ENCODE assay signal across 9 cellular contexts in the genomic region with DNA sequence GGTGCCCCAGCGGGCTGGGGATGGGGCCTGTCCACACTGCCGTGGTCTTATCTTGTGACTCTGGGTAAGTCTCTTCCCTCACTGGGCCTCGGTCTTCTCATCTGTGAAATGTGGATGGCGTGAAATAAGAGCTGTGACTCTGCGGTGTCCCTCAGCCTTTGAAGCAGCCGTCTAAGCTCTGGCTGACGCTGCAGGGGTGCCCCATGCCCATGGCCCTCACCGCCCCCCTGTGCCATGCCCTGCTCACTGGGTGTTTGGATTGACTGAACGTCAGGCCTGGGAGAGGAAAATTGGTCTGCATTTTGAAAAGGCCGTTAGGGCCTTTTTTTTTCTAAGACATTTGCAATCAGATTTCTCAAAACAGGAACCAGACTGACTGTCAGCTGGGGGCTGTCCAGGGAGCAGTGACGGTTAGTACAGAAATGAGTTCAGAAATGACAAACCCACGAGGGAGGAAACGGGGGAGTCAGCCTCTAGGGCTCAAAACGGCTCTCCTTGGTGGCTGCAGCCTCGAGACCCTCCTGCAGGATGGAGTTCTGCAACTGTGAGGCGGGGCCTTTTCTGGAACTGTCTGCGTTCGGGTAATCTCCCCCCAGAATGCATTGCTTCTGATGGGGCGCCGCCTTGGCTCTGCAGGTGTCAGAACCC. TPM values are rescaled to one million over a fixed set of nuclear protein-coding genes. Genes with fewer than 3 reads are reported as not detected.
DNase-seq lines count a peak whose midpoint lies in the region; ATAC-seq, FAIRE-seq and TF ChIP-seq lines count a peak whose summit lies in the region.
"Had no signal": no experiment of that assay in that cellular context is flagged by ENCODE, and none has a peak within 500 bp of the region (broad histone marks: within the 10 kb centered on the region; RNA-seq: fewer than 3 reads in every experiment).

No MANE protein-coding gene starts in this region.

- peak; percentile 64 to 67 for TF ChIP-seq EP300 in GM12878 (IDR thresholded peaks at IDR 0.05; ENCODE audit: borderline replicate concordance in 1 of 2, control insufficient read depth in 1 of 2, low read depth in 2 of 2, low read length in 2 of 2)

- no peak overlapping the region for H2AFZ ChIP-seq in GM12878 (ENCODE audit: control insufficient read depth, low read depth, low read length)

- no peak overlapping the region for H2BK15ac ChIP-seq in mesendoderm (replicated peaks; ENCODE audit: low read depth)

- CTCF ChIA-PET in Panc1 (lab: Charles Lee): interaction anchor here (0.6 to 2.1 kb wide), 2 partner anchors 49 to 59 kb away, joined by 4 to 9 read pairs; no protein-coding TSS in a partner anchor
- CTCF ChIA-PET in GM12878 (lab: Yijun Ruan, JAX): interaction anchor here (0.9 to 3.9 kb wide), 12 partner anchors 9 to 155 kb away, joined by 3 to 32 read pairs (median 8); a partner anchor contains a TSS

- TF ChIP-seq RAD21 in GM12878 (IDR thresholded peaks at IDR 0.05; ENCODE audit: insufficient read depth, low read depth, low read length): no peak

- 2% methylated on average over 20 of the region's 20 CpGs for WGBS in GM12878 (ENCODE audit: insufficient coverage, insufficient replicate concordance, low lambda C conversion rate, missing lambda C conversion rate)
- no CpG with 5 or more reads among the region's 20 CpGs for WGBS in mesendoderm (ENCODE audit: extremely low coverage, insufficient coverage, low lambda C conversion rate)

- peaks cover 48% of the 10 kb centered on the region for H3K79me1 ChIP-seq in mesendoderm (ENCODE audit: low read length)

- H3K56ac ChIP-seq in mesendoderm (ENCODE audit: low read length): peak overlapping the region; percentile 42

- RAD21 ChIA-PET in GM12878 (lab: Charles Lee; ENCODE audit: unreplicated experiment): interaction anchor here (1.0 to 6.6 kb wide), 10 partner anchors 9 to 149 kb away, joined by 3 to 33 read pairs (median 8); a partner anchor contains a TSS

- H3K9me3 ChIP-seq in BLaER1 (no peaks in the 10 kb centered on the region), Panc1 (ENCODE audit: control insufficient read depth, insufficient read depth, low read depth, low read length) (no peaks in the 10 kb centered on the region), GM12878 (replicated peaks; ENCODE audit: control insufficient read depth, insufficient read depth, low read length) (no peaks in the 10 kb centered on the region), thoracic aorta (no peaks in the 10 kb centered on the region)

- no peak for TF ChIP-seq CTCF in Panc1 (IDR thresholded peaks at IDR 0.05)
- no peak for TF ChIP-seq CTCF in GM12878 (IDR thresholded peaks at IDR 0.05 in 2 of 3, conservative IDR thresholded peaks at IDR 0.05 in 1 of 3; ENCODE audit: control insufficient read depth in 2 of 3, extremely low read depth in 1 of 3, insufficient read depth in 1 of 3, low read depth in 3 of 3, low read length in 3 of 3)
- no peak for TF ChIP-seq CTCF in thoracic aorta (IDR thresholded peaks at IDR 0.05)

- H3K27ac ChIP-seq in BLaER1: peak overlapping the region; percentile 100
- peak overlapping the region; percentile 79 for H3K27ac ChIP-seq in Panc1 (ENCODE audit: low read length)
- H3K27ac ChIP-seq in GM12878 (ENCODE audit: control insufficient read depth, insufficient read depth): peak overlapping the region; percentile 98
- no peak overlapping the region for H3K27ac ChIP-seq in mesendoderm (ENCODE audit: low read depth, low read length)
- peak overlapping the region; percentile 69 to 76 for H3K27ac ChIP-seq in thoracic aorta

- H4K5ac ChIP-seq in mesendoderm (ENCODE audit: low read length): no peak overlapping the region

- POLR2A ChIA-PET in Panc1 (lab: Charles Lee) (no interaction called here), GM12878 (lab: Charles Lee) (interaction anchor here (0.8 to 4.8 kb wide), 9 partner anchors 9 to 192 kb away, joined by 3 to 46 read pairs (median 8); a partner anchor contains a TSS)

- H3K23ac ChIP-seq in mesendoderm (ENCODE audit: low read length): peak overlapping the region; percentile 45

- peaks cover 70% of the 10 kb centered on the region for H3K79me2 ChIP-seq in GM12878 (ENCODE audit: control insufficient read depth, insufficient read depth, low read length)
- peaks cover 54% of the 10 kb centered on the region for H3K79me2 ChIP-seq in mesendoderm (ENCODE audit: control insufficient read depth, insufficient read depth, low read length)

- H2BK5ac ChIP-seq in mesendoderm (ENCODE audit: low read length): no peak overlapping the region

- H3K36me3 ChIP-seq in BLaER1 (peaks cover 54% of the 10 kb centered on the region), Panc1 (ENCODE audit: control insufficient read depth, insufficient read depth, low read length) (no peaks in the 10 kb centered on the region; the same call in 1 of the 2 replicates), GM12878 (ENCODE audit: control insufficient read depth in 2 of 2, insufficient read depth in 2 of 2, low read length in 1 of 2) (peaks cover 3 to 5% of the 10 kb centered on the region in 2 experiments; a peak in 3 of 4 replicates), mesendoderm (ENCODE audit: control insufficient read depth, insufficient read depth, low read length) (peaks cover 3% of the 10 kb centered on the region), thoracic aorta (no peaks in the 10 kb centered on the region)

- TF ChIP-seq POLR2A in GM12878 (IDR thresholded peaks at IDR 0.05; ENCODE audit: low read depth, low read length): peak; percentile 50

- ATAC-seq in GM21529 (IDR thresholded peaks at IDR 0.05; ENCODE audit: unreplicated experiment) (peak; percentile 49), Panc1 (no peak), GM12878 (peak; percentile 66), thoracic aorta (ENCODE audit: insufficient number of reproducible peaks, low FRiP score, low read depth) (no peak), HG02642 (IDR thresholded peaks at IDR 0.05; ENCODE audit: poor library complexity, unreplicated experiment) (no peak)

- H3K27me3 ChIP-seq in BLaER1 (no peaks in the 10 kb centered on the region), Panc1 (ENCODE audit: control insufficient read depth, insufficient read depth, low read length) (no peaks in the 10 kb centered on the region), GM12878 (replicated peaks in 1 of 2; ENCODE audit: control insufficient read depth in 2 of 2, insufficient read depth in 2 of 2, low read length in 1 of 2) (no peaks in the 10 kb centered on the region), mesendoderm (ENCODE audit: insufficient read depth, low read length, poor library complexity) (no peaks in the 10 kb centered on the region), thoracic aorta (replicated peaks; ENCODE audit: insufficient read depth) (no peaks in the 10 kb centered on the region)

- peak overlapping the region; percentile 99 for H3K4me3 ChIP-seq in BLaER1
- H3K4me3 ChIP-seq in Panc1 (ENCODE audit: low read depth in 2 of 2, low read length in 2 of 2): peak overlapping the region; percentile 74 to 88
- peak overlapping the region; percentile 81 for H3K4me3 ChIP-seq in GM12878
- H3K4me3 ChIP-seq in mesendoderm (ENCODE audit: low read length): no peak overlapping the region
- H3K4me3 ChIP-seq in thoracic aorta: peak overlapping the region; percentile 90

- DNase-seq in Panc1 (ENCODE audit: low read depth, low spot score) (no peak), GM12878 (ENCODE audit: low read depth, low spot score) (peak; percentile 78), mesendoderm (no peak), thoracic aorta (ENCODE audit: low spot score) (no peak), DMS 273 treated with DMSO at 0.1 percent for 48 hours (lab: John Stamatoyannopoulos, UW) (no peak)

- H3K4me1 ChIP-seq in BLaER1 (peaks cover 76% of the 10 kb centered on the region), Panc1 (ENCODE audit: control insufficient read depth, insufficient read depth, low read length) (peaks cover 48% of the 10 kb centered on the region), GM12878 (ENCODE audit: control insufficient read depth, insufficient read depth, low read length) (peaks cover 54% of the 10 kb centered on the region), mesendoderm (ENCODE audit: control insufficient read depth, low read depth, low read length) (peaks cover 23% of the 10 kb centered on the region), thoracic aorta (ENCODE audit: control insufficient read depth in 1 of 2, low read depth in 2 of 2) (peaks cover 54 to 77% of the 10 kb centered on the region in 2 donors)

- H3K9ac ChIP-seq in BLaER1: peak overlapping the region; percentile 100
- H3K9ac ChIP-seq in GM12878 (ENCODE audit: control insufficient read depth, insufficient read depth, low read length): peak overlapping the region; percentile 98
- H3K9ac ChIP-seq in mesendoderm (ENCODE audit: low read length): peak overlapping the region; percentile 91

- TSS peak; percentile 59 for BruUV-seq in Panc1 (replicated peaks; lab: Mats Ljungman, UMichigan)
- BruUV-seq in GM12878 (replicated peaks; lab: Mats Ljungman, UMichigan): no TSS peak

- intact Hi-C loops in Panc1 (cut with micrococcal nuclease; ENCODE audit: unreplicated experiment): loop anchor here (10.0 kb wide), 1 partner anchor 117 kb away; no protein-coding TSS in a partner anchor
- intact Hi-C loops in GM12878 (cut with micrococcal nuclease; ENCODE audit: unreplicated experiment): loop anchor here (1.0 to 10.0 kb wide), 4 partner anchors 9 to 217 kb away; a partner anchor contains a TSS

- FAIRE-seq in GM12878 (lab: Jason Lieb, UNC): peak; percentile 93
- FAIRE-seq: islet of Langerhans had no signal

- no peak overlapping the region for H2AK5ac ChIP-seq in mesendoderm (ENCODE audit: low read length)

- H3K4me2 ChIP-seq in BLaER1 (peak overlapping the region; percentile 99), GM12878 (ENCODE audit: control insufficient read depth, insufficient read depth) (peak overlapping the region; percentile 100), mesendoderm (ENCODE audit: low read length) (no peak overlapping the region)

- in situ Hi-C loops in Panc1 (cut with HindIII; ENCODE audit: low pct_unique_long_range_greater_than_20kb, low sequenced_read_pairs): no loop called here
- in situ Hi-C loops in GM12878 (cut with MboI): no loop called here

- H4K8ac ChIP-seq in mesendoderm (ENCODE audit: low read depth, low read length): no peak overlapping the region

- SMC1A ChIA-PET in GM12878 (lab: Charles Lee; ENCODE audit: uncharacterized antibody, unreplicated experiment): interaction anchor here (0.9 to 6.1 kb wide), 8 partner anchors 9 to 114 kb away, joined by 4 to 35 read pairs (median 5); a partner anchor contains a TSS

- H4K20me1 ChIP-seq in BLaER1 (peaks cover 32% of the 10 kb centered on the region), GM12878 (ENCODE audit: control insufficient read depth, insufficient read depth) (no peaks in the 10 kb centered on the region)

- no peak overlapping the region for H3K18ac ChIP-seq in mesendoderm (ENCODE audit: low read length)

- H2BK120ac ChIP-seq in mesendoderm (ENCODE audit: low read depth, low read length): no peak overlapping the region

- no peak overlapping the region for H3K4ac ChIP-seq in mesendoderm (ENCODE audit: low read depth, low read length)

RNA-seq across cellular contexts. Expression of a gene that starts 1.9 kb away (rescaled TPM):
- total RNA-seq in Panc1 (2021; ENCODE audit: unreplicated experiment): 103 TPM
- 192 TPM for polyA plus RNA-seq in Panc1 (2012; ENCODE audit: insufficient read length)
- 113 and 129 TPM in 2 replicates for total RNA-seq in GM12878 (2013; cell fraction: nucleolus; rRNA removed)
- 135 and 140 TPM in 2 replicates for total RNA-seq in GM12878 (2014; rRNA removed)
- 50.3 and 54.9 TPM in 2 replicates for total RNA-seq in GM12878 (2014; rRNA removed; fragmentation: Illumina TruSeq; extraction: Trizol)
- 152 and 160 TPM in 2 replicates for total RNA-seq in GM12878 (2021)
- 47.6 TPM for polyA plus RNA-seq in GM12878 (2011; ENCODE audit: low read depth)
- 52.4 and 77.2 TPM in 2 replicates for polyA plus RNA-seq in GM12878 (2011; rRNA removed)
- 84.2 and 124 TPM in 2 replicates for polyA plus RNA-seq in GM12878 (2011; cell fraction: cytosol; rRNA removed)
- polyA plus RNA-seq in GM12878 (2011; cell fraction: nucleus; rRNA removed): 373 and 393 TPM in 2 replicates
- 130 and 152 TPM in 2 replicates for polyA plus RNA-seq in GM12878 (2012)
- 44.5 and 90.0 TPM in 2 replicates for polyA plus RNA-seq in GM12878 (2014; fragmentation: Illumina TruSeq; extraction: Trizol)
- 1 to 10 TPM; 1.0 to 1.3 TPM for polyA plus RNA-seq in GM12878 (2014; fragmentation: Nextera tagmentation; extraction: Ambion mirVana)
- 142 and 155 TPM in 2 replicates for polyA plus RNA-seq in GM12878 (2014; rRNA removed)
- 10 to 100 TPM; 31.5 to 34.5 TPM for polyA plus RNA-seq in GM12878 (2016; fragmentation: Nextera tagmentation; extraction: Ambion mirVana)
- polyA minus RNA-seq in GM12878 (2011; rRNA and poly(A)+ RNA removed): 105 and 117 TPM in 2 replicates
- 65.8 and 85.8 TPM in 2 replicates for polyA minus RNA-seq in GM12878 (2011; cell fraction: cytosol; rRNA and poly(A)+ RNA removed)
- 76.6 and 99.7 TPM in 2 replicates for polyA minus RNA-seq in GM12878 (2011; cell fraction: nucleus; rRNA and poly(A)+ RNA removed)
- polyA plus RNA-seq in mesendoderm (2013, experiment 1 of 2): 30.4 TPM
- 30.6 TPM for polyA plus RNA-seq in mesendoderm (2013, experiment 2 of 2)
- total RNA-seq in thoracic aorta: 10 to 100 TPM; 72.8 to 85.2 TPM

RNA-seq across cellular contexts. Expression of a gene that starts 20.9 kb away (rescaled TPM):
- total RNA-seq in Panc1 (2021; ENCODE audit: unreplicated experiment) (76.5 TPM), GM12878 (2014; rRNA removed) (36.7 and 39.5 TPM in 2 replicates), GM12878 (2014; rRNA removed; fragmentation: Illumina TruSeq; extraction: Trizol) (20.8 and 21.1 TPM in 2 replicates), GM12878 (2021) (45.2 and 54.1 TPM in 2 replicates), thoracic aorta (100 to 1,000 TPM in 1 of 2 donors, 10 to 100 TPM in 1; 66.6 to 101 TPM)
- 55.6 TPM for polyA plus RNA-seq in Panc1 (2012; ENCODE audit: insufficient read length)
- total RNA-seq in GM12878 (2013; cell fraction: nucleolus; rRNA removed): 70.6 and 80.4 TPM in 2 replicates
- 8.7 TPM for polyA plus RNA-seq in GM12878 (2011; ENCODE audit: low read depth)
- polyA plus RNA-seq in GM12878 (2011; rRNA removed) (13.2 and 25.2 TPM in 2 replicates), GM12878 (2014; fragmentation: Illumina TruSeq; extraction: Trizol) (6.7 and 18.4 TPM in 2 replicates), GM12878 (2014; fragmentation: Nextera tagmentation; extraction: Ambion mirVana) (1 to 10 TPM; 2.0 to 5.9 TPM), GM12878 (2014; rRNA removed) (56.2 and 58.8 TPM in 2 replicates), GM12878 (2016; fragmentation: Nextera tagmentation; extraction: Ambion mirVana) (10 to 100 TPM; 18.4 to 22.0 TPM)
- polyA plus RNA-seq in GM12878 (2011; cell fraction: cytosol; rRNA removed): 24.9 and 43.8 TPM in 2 replicates
- 169 and 236 TPM in 2 replicates for polyA plus RNA-seq in GM12878 (2011; cell fraction: nucleus; rRNA removed)
- 18.7 and 28.3 TPM in 2 replicates for polyA plus RNA-seq in GM12878 (2012)
- 12.1 and 32.2 TPM in 2 replicates for polyA minus RNA-seq in GM12878 (2011; rRNA and poly(A)+ RNA removed)
- polyA minus RNA-seq in GM12878 (2011; cell fraction: cytosol; rRNA and poly(A)+ RNA removed): 11.0 and 14.5 TPM in 2 replicates
- 36.4 and 70.8 TPM in 2 replicates for polyA minus RNA-seq in GM12878 (2011; cell fraction: nucleus; rRNA and poly(A)+ RNA removed)
- polyA plus RNA-seq in mesendoderm (2013, experiment 1 of 2): 11.0 TPM
- polyA plus RNA-seq in mesendoderm (2013, experiment 2 of 2): 12.5 TPM

RNA-seq across cellular contexts. Expression of a gene that starts 35.2 kb away (rescaled TPM):
- 79.8 TPM for total RNA-seq in Panc1 (2021; ENCODE audit: unreplicated experiment)
- 82.6 TPM for polyA plus RNA-seq in Panc1 (2012; ENCODE audit: insufficient read length)
- 0.93 and 0.94 TPM in 2 replicates for total RNA-seq in GM12878 (2013; cell fraction: nucleolus; rRNA removed)
- total RNA-seq in GM12878 (2014; rRNA removed): 0.11 and 0.73 TPM in 2 replicates
- total RNA-seq in GM12878 (2014; rRNA removed; fragmentation: Illumina TruSeq; extraction: Trizol): 0.18 and 0.23 TPM in 2 replicates
- 0.80 and 1.7 TPM in 2 replicates for total RNA-seq in GM12878 (2021)
- 0.09 TPM for polyA plus RNA-seq in GM12878 (2011; ENCODE audit: low read depth)
- polyA plus RNA-seq in GM12878 (2011; rRNA removed): 0.05 and 0.10 TPM in 2 replicates
- polyA plus RNA-seq in GM12878 (2011; cell fraction: cytosol; rRNA removed): 0.04 and 0.13 TPM in 2 replicates
- polyA plus RNA-seq in GM12878 (2011; cell fraction: nucleus; rRNA removed): 1.4 and 2.0 TPM in 2 replicates
- polyA plus RNA-seq in GM12878 (2012): 0.24 and 0.38 TPM in 2 replicates
- polyA plus RNA-seq in GM12878 (2014; fragmentation: Illumina TruSeq; extraction: Trizol): 0.08 and 0.21 TPM in 2 replicates
- not detected for polyA plus RNA-seq in GM12878 (2014; fragmentation: Nextera tagmentation; extraction: Ambion mirVana)
- polyA plus RNA-seq in GM12878 (2014; rRNA removed): 0.83 and 0.94 TPM in 2 replicates
- polyA plus RNA-seq in GM12878 (2016; fragmentation: Nextera tagmentation; extraction: Ambion mirVana): under 1 TPM in 1 of 2 experiments, not detected in 1; 0.28 TPM
- polyA minus RNA-seq in GM12878 (2011; rRNA and poly(A)+ RNA removed): 0.26 TPM in 1 of 2 replicates, not detected in the other
- 0.53 TPM in 1 of 2 replicates, not detected in the other for polyA minus RNA-seq in GM12878 (2011; cell fraction: cytosol; rRNA and poly(A)+ RNA removed)
- 0.48 and 2.2 TPM in 2 replicates for polyA minus RNA-seq in GM12878 (2011; cell fraction: nucleus; rRNA and poly(A)+ RNA removed)
- 27.4 TPM for polyA plus RNA-seq in mesendoderm (2013, experiment 1 of 2)
- 28.5 TPM for polyA plus RNA-seq in mesendoderm (2013, experiment 2 of 2)
- 10 to 100 TPM; 39.4 to 59.0 TPM for total RNA-seq in thoracic aorta

Comparison
In these comparisons a context has a peak if more than half of its experiments do, and no peak if none do; other contexts are left out.
1. ATAC-seq: peak in GM21529 (single experiment) and GM12878 (single experiment); none in Panc1 (single experiment), thoracic aorta (single experiment) and HG02642 (single experiment).
2. RNA of a gene that starts 35.2 kb away (total RNA-seq): 79.8 TPM in Panc1 (single experiment) and 39.4 to 59.0 TPM in thoracic aorta; 0.11 to 1.7 TPM in GM12878; every median in the first group is over 10 times any median in the second.
3. Peak in every context shown above with its lines, with median percentiles within 50 percentile points of each other: H3K9ac ChIP-seq.